ENCODE assay signal across 8 cellular contexts in genomic region chr1:156456625-156457465, GRCh38. TPM values are rescaled to one million over a fixed set of nuclear protein-coding genes. Genes with fewer than 3 reads are reported as not detected.
DNase-seq lines count a peak whose midpoint lies in the region; ATAC-seq and TF ChIP-seq lines count a peak whose summit lies in the region.

No MANE protein-coding gene starts in this region.

- peak; percentile 88 for ATAC-seq in lung (ENCODE audit: insufficient read depth, low FRiP score)

- TF ChIP-seq CTCF in GM20000 (IDR thresholded peaks at IDR 0.05; ENCODE audit: extremely low read depth, missing control alignments) (no peak), lung (IDR thresholded peaks at IDR 0.05; ENCODE audit: control extremely low read depth, extremely low read depth) (no peak)

- no peaks in the 10 kb centered on the region for H3K9me3 ChIP-seq in lung (ENCODE audit: control insufficient read depth in 2 of 2, insufficient read depth in 1 of 2, low read length in 1 of 2)

- no peaks in the 10 kb centered on the region for H3K36me3 ChIP-seq in lung (ENCODE audit: control insufficient read depth in 2 of 2, insufficient read depth in 2 of 2, low read length in 2 of 2)

- DNase-seq in COLO668 (lab: John Stamatoyannopoulos, UW; ENCODE audit: unreplicated experiment) (peak; percentile 99), GM20000 (ENCODE audit: low spot score) (peak; percentile 94), HT-29 (ENCODE audit: low spot score) (peak; percentile 98), NK-92 (lab: John Stamatoyannopoulos, UW; ENCODE audit: unreplicated experiment) (peak; percentile 88), lung (ENCODE audit: low spot score) (peak; percentile 98)
- peak; percentile 97 for DNase-seq in activated CD8-positive, alpha-beta memory T cell treated with anti-CD3 and anti-CD28 coated beads for 24 hours
- DNase-seq in effector CD8-positive, alpha-beta T cell (lab: John Stamatoyannopoulos, UW) = peak; percentile 94
- DNase-seq in stimulated activated CD4-positive, alpha-beta T cell treated with anti-CD3 and anti-CD28 coated beads, TNF-alpha, amount 100 ng/mL, for 24 hours (ENCODE audit: low read depth in 3 of 3) = peak; percentile 95 to 97 (median 96)

- peak overlapping the region; percentile 97 to 99 for H3K27ac ChIP-seq in lung (ENCODE audit: low read depth in 1 of 2, low read length in 1 of 2)

- peak overlapping the region; percentile 34 for H3K4me3 ChIP-seq in lung

- 0% methylated on average over 58 to 59 of the region's 59 CpGs for whole genome bisulfite sequencing in lung, 2 donors

- H3K4me1 ChIP-seq in lung (ENCODE audit: control insufficient read depth in 2 of 2, insufficient read depth in 2 of 2, low read length in 2 of 2) = peaks cover 0 to 2% of the 10 kb centered on the region in 2 donors

- H3K27me3 ChIP-seq in lung (ENCODE audit: control insufficient read depth, insufficient read depth) = no peaks in the 10 kb centered on the region

RNA-seq across cellular contexts. Expression of gene MEF2D, which starts 43.7 kb away (rescaled TPM):
- total RNA-seq in HT-29 (2014; rRNA removed; shearing (Covaris generic)) = 17.8 and 27.4 TPM in 2 replicates
- total RNA-seq in lung = 10 to 100 TPM; 23.0 to 52.5 TPM
- polyA plus RNA-seq in lung = 10 to 100 TPM; 23.0 to 23.3 TPM

Comparison
In these comparisons a context has a peak if more than half of its experiments do, and no peak if none do; other contexts are left out.
1. Peak in every context shown above with its lines: DNase-seq, ATAC-seq, H3K4me3 ChIP-seq and H3K27ac ChIP-seq.